16 cellular contexts compared by ENCODE assay signal in genomic region chr1:104028670-104029069, GRCh38.
A peak's percentile ranks its signal among the peaks of the same experiment; 100 is the strongest.
DNase-seq lines count a peak whose midpoint lies in the region; ATAC-seq and TF ChIP-seq lines count a peak whose summit lies in the region.
"Had no signal": no experiment of that assay in that cellular context is flagged by ENCODE, and none has a peak within 500 bp of the region (broad histone marks: within the 10 kb centered on the region; RNA-seq: fewer than 3 reads in every experiment).

No MANE protein-coding gene starts in this region.

- ATAC-seq in GM18870 (IDR thresholded peaks at IDR 0.05; ENCODE audit: unreplicated experiment) (peak; percentile 71), HG02885 (IDR thresholded peaks at IDR 0.05; ENCODE audit: poor library complexity, unreplicated experiment) (peak; percentile 65), PC-3 (no peak), HG03460 (IDR thresholded peaks at IDR 0.05; ENCODE audit: unreplicated experiment) (no peak), Right ventricle myocardium inferior (no peak), HG03280 (IDR thresholded peaks at IDR 0.05; ENCODE audit: unreplicated experiment) (no peak)
- ATAC-seq: A549, T-cell had no signal

- TF ChIP-seq CTCF in GM12865 (IDR thresholded peaks at IDR 0.05; ENCODE audit: insufficient read depth, low read depth, low read length, missing control alignments) (no peak), PC-3 (conservative IDR thresholded peaks at IDR 0.05; ENCODE audit: low read depth, low read length) (no peak)

- H3K9ac ChIP-seq in PC-3 (ENCODE audit: low read length), result no peak overlapping the region

- H3K79me2 ChIP-seq in PC-3 (ENCODE audit: low read length), result no peaks in the 10 kb centered on the region

- CTCF ChIA-PET in PC-3 (lab: Charles Lee), result no interaction called here

- intact Hi-C loops in PC-3 (cut with micrococcal nuclease), result no loop called here
- intact Hi-C loops in Right ventricle myocardium inferior (cut with DNase I), result no loop called here

- H3K27me3 ChIP-seq in PC-3 (ENCODE audit: low read length), result peaks cover 20% of the 10 kb centered on the region

- H3K9me3 ChIP-seq in PC-3 (ENCODE audit: low read length), result no peaks in the 10 kb centered on the region
- H3K9me3 ChIP-seq: A549, HAP-1 had no signal

- H3F3A ChIP-seq in PC-3 (ENCODE audit: low read length, unreplicated experiment), result no peaks in the 10 kb centered on the region

- no peaks in the 10 kb centered on the region for H3K4me1 ChIP-seq in PC-3 (ENCODE audit: insufficient read depth, low read length)
- H3K4me1 ChIP-seq: A549, HAP-1 had no signal

- no peak overlapping the region for H3K4me3 ChIP-seq in GM12865 (ENCODE audit: low read depth, low read length)
- peak overlapping the region; percentile 10 for H3K4me3 ChIP-seq in PC-3 (ENCODE audit: low read length)
- H3K4me3 ChIP-seq: A549, HAP-1 had no signal

- peak; percentile 10 for DNase-seq in GM12865 (ENCODE audit: low read depth)
- no peak for DNase-seq in PC-3
- DNase-seq in Right ventricle myocardium inferior (ENCODE audit: missing footprints), result no peak
- no peak for DNase-seq in NK-92 (lab: John Stamatoyannopoulos, UW; ENCODE audit: unreplicated experiment)
- DNase-seq: NCI-H1436 treated with DMSO at 0.1 percent for 48 hours, NCI-H2227 treated with DMSO at 0.1 percent for 48 hours, NCI-H526, RPMI8226, T-cell, T1000 had no signal

- H3K36me3 ChIP-seq in PC-3 (ENCODE audit: low read depth, low read length), result no peaks in the 10 kb centered on the region
- H3K36me3 ChIP-seq: HAP-1 had no signal

- H3K4me2 ChIP-seq in PC-3 (ENCODE audit: low read length), result peak overlapping the region; percentile 20; the same call in 1 of the 2 replicates
- H3K4me2 ChIP-seq: A549 had no signal

- H2AFZ ChIP-seq in PC-3 (ENCODE audit: low read length), result no peak overlapping the region

- H4K20me1 ChIP-seq in PC-3 (ENCODE audit: low read length), result no peaks in the 10 kb centered on the region

- H3K27ac ChIP-seq in PC-3 (ENCODE audit: low read length), result no peak overlapping the region
- H3K27ac ChIP-seq: A549 had no signal

- POLR2A ChIA-PET in PC-3 (lab: Charles Lee; ENCODE audit: unreplicated experiment), result no interaction called here

- no TSS peak for BruUV-seq in PC-3 (replicated peaks; lab: Mats Ljungman, UMichigan)

- H3K9me2 ChIP-seq in PC-3 (replicated peaks; ENCODE audit: low read length), result no peaks in the 10 kb centered on the region

Comparison
In these comparisons a context has a peak if more than half of its experiments do, and no peak if none do; other contexts are left out.
1. ATAC-seq: peak in GM18870 (single experiment) and HG02885 (single experiment); none in PC-3 (single experiment), HG03460 (single experiment), Right ventricle myocardium inferior (single experiment) and HG03280 (single experiment).